ENCODE assay signal across 7 cellular contexts in the genomic region with DNA sequence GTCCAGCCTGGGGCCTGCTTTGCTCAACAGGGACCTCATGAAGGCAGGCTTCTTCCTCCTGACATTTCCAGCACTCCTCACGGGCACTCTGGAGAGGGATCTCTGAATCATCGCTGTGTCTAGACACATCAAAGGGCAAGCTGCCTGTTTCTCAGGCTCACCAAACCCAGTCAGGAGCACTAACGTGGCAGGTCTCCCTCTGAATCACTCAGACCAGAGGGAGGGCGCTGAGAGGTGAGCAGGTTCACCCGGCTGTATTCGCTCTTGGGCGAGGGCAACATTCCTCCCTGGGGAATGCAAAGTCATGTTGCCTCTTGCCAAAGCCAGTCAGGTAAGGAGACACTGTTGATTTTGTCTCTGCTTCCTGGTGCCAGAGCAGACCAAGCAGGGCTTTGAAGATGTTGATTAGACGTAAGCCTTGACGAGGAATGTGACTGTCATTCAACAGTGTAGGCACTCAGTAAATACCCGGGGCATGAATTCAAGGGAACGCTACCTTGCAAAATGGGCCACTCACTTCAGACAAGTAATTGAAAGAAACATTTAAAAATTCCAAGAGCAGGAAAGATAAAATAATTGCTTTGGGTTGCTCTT. TPM values are rescaled to one million over a fixed set of nuclear protein-coding genes. Genes with fewer than 3 reads are reported as not detected.
DNase-seq lines count a peak whose midpoint lies in the region; ATAC-seq and TF ChIP-seq lines count a peak whose summit lies in the region.

No MANE protein-coding gene starts in this region.

- H3K27ac ChIP-seq in iPS DF 6.9 (ENCODE audit: low read length): no peak overlapping the region
- H3K27ac ChIP-seq in transverse colon: peak overlapping the region; percentile 43 to 53 (median 50)
- H3K27ac ChIP-seq in spleen: no peak overlapping the region

- intact Hi-C loops in transverse colon (cut with DNase I; ENCODE audit: low total_unique reads) (no loop called here), spleen (cut with DNase I; ENCODE audit: low total_unique reads) (no loop called here)
- intact Hi-C loops in activated CD8-positive, alpha-beta T cell treated with anti-CD3 and anti-CD28 coated beads for 36 hours (cut with micrococcal nuclease): no loop called here

- ATAC-seq in SK-N-SH treated with all-trans-retinoic acid at 6 μM for 48 hours (peak; percentile 86), HG02759 (IDR thresholded peaks at IDR 0.05; ENCODE audit: unreplicated experiment) (no peak)
- no peak for ATAC-seq in activated CD8-positive, alpha-beta T cell treated with anti-CD3 and anti-CD28 coated beads for 36 hours

- no peaks in the 10 kb centered on the region for H3K36me3 Mint-ChIP-seq in activated CD8-positive, alpha-beta T cell treated with anti-CD3 and anti-CD28 coated beads for 36 hours (ENCODE audit: low read depth)

- H3K27me3 Mint-ChIP-seq in activated CD8-positive, alpha-beta T cell treated with anti-CD3 and anti-CD28 coated beads for 36 hours: peaks cover 1% of the 10 kb centered on the region

- CTCF ChIA-PET in activated CD8-positive, alpha-beta T cell treated with anti-CD3 and anti-CD28 coated beads for 36 hours (lab: Charles Lee): no interaction called here

- no CpG with 5 or more reads among the region's 11 CpGs for WGBS in iPS DF 6.9 (ENCODE audit: insufficient coverage, insufficient read length)
- WGBS in transverse colon (ENCODE audit: low coverage in 1 of 2), 2 donors: 44 to 53% methylated on average over 4 to 11 of the region's 11 CpGs
- 81 to 90% (median 87%) methylated on average over 9 to 11 of the region's 11 CpGs for WGBS in spleen, 5 donors

- no peaks in the 10 kb centered on the region for H3K36me3 ChIP-seq in iPS DF 6.9 (ENCODE audit: control insufficient read depth, insufficient read depth, low read length)
- no peaks in the 10 kb centered on the region for H3K36me3 ChIP-seq in transverse colon
- H3K36me3 ChIP-seq in spleen: no peaks in the 10 kb centered on the region

- TF ChIP-seq EP300 in transverse colon (IDR thresholded peaks at IDR 0.05; ENCODE audit: low read depth): no peak

- H3K4me1 ChIP-seq in iPS DF 6.9 (ENCODE audit: control insufficient read depth, insufficient read depth, low read length) (no peaks in the 10 kb centered on the region), transverse colon (peaks cover 0 to 6% (median 0%) of the 10 kb centered on the region in 4 donors), spleen (no peaks in the 10 kb centered on the region)

- H3K4me3 ChIP-seq in HFF-Myc (replicated peaks; ENCODE audit: low read depth, low read length) (no peak overlapping the region), iPS DF 6.9 (ENCODE audit: low read length) (no peak overlapping the region), transverse colon (no peak overlapping the region), spleen (no peak overlapping the region)

- no peaks in the 10 kb centered on the region for H3K4me1 Mint-ChIP-seq in activated CD8-positive, alpha-beta T cell treated with anti-CD3 and anti-CD28 coated beads for 36 hours (ENCODE audit: low read depth)

- TF ChIP-seq CTCF in HFF-Myc (IDR thresholded peaks at IDR 0.05; ENCODE audit: low read depth, low read length, missing control alignments): no peak
- TF ChIP-seq CTCF in transverse colon (IDR thresholded peaks at IDR 0.05): no peak
- TF ChIP-seq CTCF in activated CD8-positive, alpha-beta T cell treated with anti-CD3 and anti-CD28 coated beads for 36 hours (IDR thresholded peaks at IDR 0.05): no peak
- TF ChIP-seq CTCF in spleen (IDR thresholded peaks at IDR 0.05 in 8 of 11, conservative IDR thresholded peaks at IDR 0.05 in 3 of 11): no peak

- POLR2A ChIA-PET in activated CD8-positive, alpha-beta T cell treated with anti-CD3 and anti-CD28 coated beads for 36 hours (lab: Charles Lee): no interaction called here

- in situ Hi-C loops in transverse colon (cut with MboI; ENCODE audit: low pct_ligation_motif_present in 1 of 4, low pct_unique_long_range_greater_than_20kb in 1 of 4, low sequenced_read_pairs in 3 of 4): loop anchor here in 2 of 4 donors (25.0 kb wide), 1 partner anchor 514 kb away; no protein-coding TSS in a partner anchor

- H3K9me3 ChIP-seq in iPS DF 6.9 (ENCODE audit: control insufficient read depth, insufficient read depth, low read length): no peaks in the 10 kb centered on the region
- no peaks in the 10 kb centered on the region for H3K9me3 ChIP-seq in transverse colon
- no peaks in the 10 kb centered on the region for H3K9me3 ChIP-seq in spleen

- H3K27me3 ChIP-seq in iPS DF 6.9 (ENCODE audit: control insufficient read depth, insufficient read depth, low read length): no peaks in the 10 kb centered on the region
- H3K27me3 ChIP-seq in transverse colon: no peaks in the 10 kb centered on the region
- H3K27me3 ChIP-seq in spleen (replicated peaks in 1 of 7): no peaks in the 10 kb centered on the region

- no peaks in the 10 kb centered on the region for H3K9me3 Mint-ChIP-seq in activated CD8-positive, alpha-beta T cell treated with anti-CD3 and anti-CD28 coated beads for 36 hours

- peak; percentile 58 for DNase-seq in HFF-Myc (ENCODE audit: extremely low read depth, low read depth)
- peak; percentile 57 for DNase-seq in iPS DF 6.9 (ENCODE audit: low read depth, low spot score)
- DNase-seq in transverse colon: peak; percentile 79
- no peak for DNase-seq in activated CD8-positive, alpha-beta T cell treated with anti-CD3 and anti-CD28 coated beads for 36 hours
- no peak for DNase-seq in spleen

- H3K27ac Mint-ChIP-seq in activated CD8-positive, alpha-beta T cell treated with anti-CD3 and anti-CD28 coated beads for 36 hours: no peak overlapping the region

- no peak for TF ChIP-seq POLR2A in transverse colon (IDR thresholded peaks at IDR 0.05)
- TF ChIP-seq POLR2A in spleen (IDR thresholded peaks at IDR 0.05): no peak

- no peak overlapping the region for H3K4me3 Mint-ChIP-seq in activated CD8-positive, alpha-beta T cell treated with anti-CD3 and anti-CD28 coated beads for 36 hours

TF ChIP-seq in SK-N-SH treated with all-trans-retinoic acid at 6 μM for 48 hours, 23 proteins besides CTCF, POLR2A, EP300 and RAD21:
- TF ChIP-seq ZNF8 (CRISPR knock-in tag; IDR thresholded peaks at IDR 0.05) (no peak), TOX (CRISPR knock-in tag; IDR thresholded peaks at IDR 0.05; ENCODE audit: borderline replicate concordance) (no peak), CSDC2 (CRISPR knock-in tag; IDR thresholded peaks at IDR 0.05) (no peak), OSR1 (CRISPR knock-in tag; IDR thresholded peaks at IDR 0.05) (no peak), ESRRG (CRISPR knock-in tag; IDR thresholded peaks at IDR 0.05) (no peak), ZC3H10 (CRISPR knock-in tag; IDR thresholded peaks at IDR 0.05) (no peak), TCF4 (CRISPR knock-in tag; IDR thresholded peaks at IDR 0.05; ENCODE audit: borderline replicate concordance) (no peak), ZFP3 (CRISPR knock-in tag; IDR thresholded peaks at IDR 0.05) (0 out of 2 replicates have a peak, but pooled peaks have one; percentile 27)
- TF ChIP-seq, protein P1, sequence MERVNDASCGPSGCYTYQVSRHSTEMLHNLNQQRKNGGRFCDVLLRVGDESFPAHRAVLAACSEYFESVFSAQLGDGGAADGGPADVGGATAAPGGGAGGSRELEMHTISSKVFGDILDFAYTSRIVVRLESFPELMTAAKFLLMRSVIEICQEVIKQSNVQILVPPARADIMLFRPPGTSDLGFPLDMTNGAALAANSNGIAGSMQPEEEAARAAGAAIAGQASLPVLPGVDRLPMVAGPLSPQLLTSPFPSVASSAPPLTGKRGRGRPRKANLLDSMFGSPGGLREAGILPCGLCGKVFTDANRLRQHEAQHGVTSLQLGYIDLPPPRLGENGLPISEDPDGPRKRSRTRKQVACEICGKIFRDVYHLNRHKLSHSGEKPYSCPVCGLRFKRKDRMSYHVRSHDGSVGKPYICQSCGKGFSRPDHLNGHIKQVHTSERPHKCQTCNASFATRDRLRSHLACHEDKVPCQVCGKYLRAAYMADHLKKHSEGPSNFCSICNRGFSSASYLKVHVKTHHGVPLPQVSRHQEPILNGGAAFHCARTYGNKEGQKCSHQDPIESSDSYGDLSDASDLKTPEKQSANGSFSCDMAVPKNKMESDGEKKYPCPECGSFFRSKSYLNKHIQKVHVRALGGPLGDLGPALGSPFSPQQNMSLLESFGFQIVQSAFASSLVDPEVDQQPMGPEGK (CRISPR knock-in tag; IDR thresholded peaks at IDR 0.05; ENCODE audit: borderline replicate concordance): no peak

RNA-seq across cellular contexts. Expression of a gene that starts 50.1 kb away (rescaled TPM):
- total RNA-seq in transverse colon (not detected), spleen (not detected)
- not detected for total RNA-seq in activated CD8-positive, alpha-beta T cell treated with anti-CD3 and anti-CD28 coated beads for 36 hours
- not detected for polyA plus RNA-seq in spleen

RNA-seq across cellular contexts. Expression of a gene that starts 53.3 kb away (rescaled TPM):
- total RNA-seq in transverse colon: 100 to 1,000 TPM in 2 of 4 donors, 10 to 100 TPM in 2; 68.9 to 127 (median 89.0) TPM
- under 1 TPM in 1 of 2 experiments, not detected in 1; 0.09 TPM for total RNA-seq in activated CD8-positive, alpha-beta T cell treated with anti-CD3 and anti-CD28 coated beads for 36 hours
- 1 to 10 TPM in 1 of 7 donors, under 1 TPM in 4, not detected in 2; 0.23 to 1.3 (median 0.44) TPM for total RNA-seq in spleen
- polyA plus RNA-seq in spleen: under 1 TPM; 0.33 to 0.99 (median 0.93) TPM

Comparison
In these comparisons a context has a peak if more than half of its experiments do, and no peak if none do; other contexts are left out.
1. DNase-seq: peak in HFF-Myc (single experiment), iPS DF 6.9 (single experiment) and transverse colon (single experiment); none in activated CD8-positive, alpha-beta T cell treated with anti-CD3 and anti-CD28 coated beads for 36 hours (single experiment) and spleen (single experiment).
2. H3K27ac ChIP-seq: peak in transverse colon (4 of 4); none in iPS DF 6.9 (single experiment) and spleen (0 of 8).
3. RNA of a gene that starts 53.3 kb away (total RNA-seq): 68.9 to 127 TPM in transverse colon; 0.23 to 1.3 TPM in spleen and 0.09 TPM in activated CD8-positive, alpha-beta T cell treated with anti-CD3 and anti-CD28 coated beads for 36 hours; every median in the first group is over 10 times any median in the second.